In the genomic region with DNA sequence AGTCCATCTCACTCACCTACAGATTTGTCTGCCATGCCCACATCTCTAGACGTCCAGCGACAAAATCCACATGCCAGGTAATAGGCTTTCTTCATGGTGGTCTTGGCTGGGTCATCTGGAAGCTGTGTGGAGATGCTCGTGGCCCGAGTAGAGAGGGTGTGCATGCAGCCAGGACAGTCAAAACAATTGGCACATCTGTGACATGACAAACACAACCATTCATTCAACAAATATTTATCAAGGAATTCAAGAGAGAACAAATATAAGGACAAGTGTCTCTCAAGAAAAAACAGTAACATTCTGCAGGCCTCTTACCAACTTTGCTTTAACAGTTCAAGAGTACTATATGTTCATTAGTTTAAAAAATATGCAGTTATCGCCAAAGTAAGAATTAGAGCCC, we compare ENCODE assay signal across 1 cellular context.
TF ChIP-seq lines count a peak whose summit lies in the region.

No MANE protein-coding gene starts in this region.

TF ChIP-seq in SK-N-SH, 30 proteins besides CTCF, POLR2A, EP300 and RAD21:
- TF ChIP-seq FOXJ3 (CRISPR knock-in tag; IDR thresholded peaks at IDR 0.05) (no peak), POLR2AphosphoS5 (IDR thresholded peaks at IDR 0.05; ENCODE audit: low read depth, low read length) (no peak), MEF2A (IDR thresholded peaks at IDR 0.05; ENCODE audit: borderline replicate concordance, low read depth) (no peak), YY1 (IDR thresholded peaks at IDR 0.05; ENCODE audit: low read depth) (no peak), GATA2 (CRISPR knock-in tag; IDR thresholded peaks at IDR 0.05) (no peak), EZH2phosphoT487 (IDR thresholded peaks at IDR 0.05; ENCODE audit: borderline replicate concordance, low read depth) (no peak), SMC3 (IDR thresholded peaks at IDR 0.05; ENCODE audit: low read depth, low read length) (no peak), TCF12 (IDR thresholded peaks at IDR 0.05) (no peak), JUND (IDR thresholded peaks at IDR 0.05) (no peak), MXI1 (IDR thresholded peaks at IDR 0.05; ENCODE audit: low read depth, low read length) (no peak)
- TF ChIP-seq, protein P1, sequence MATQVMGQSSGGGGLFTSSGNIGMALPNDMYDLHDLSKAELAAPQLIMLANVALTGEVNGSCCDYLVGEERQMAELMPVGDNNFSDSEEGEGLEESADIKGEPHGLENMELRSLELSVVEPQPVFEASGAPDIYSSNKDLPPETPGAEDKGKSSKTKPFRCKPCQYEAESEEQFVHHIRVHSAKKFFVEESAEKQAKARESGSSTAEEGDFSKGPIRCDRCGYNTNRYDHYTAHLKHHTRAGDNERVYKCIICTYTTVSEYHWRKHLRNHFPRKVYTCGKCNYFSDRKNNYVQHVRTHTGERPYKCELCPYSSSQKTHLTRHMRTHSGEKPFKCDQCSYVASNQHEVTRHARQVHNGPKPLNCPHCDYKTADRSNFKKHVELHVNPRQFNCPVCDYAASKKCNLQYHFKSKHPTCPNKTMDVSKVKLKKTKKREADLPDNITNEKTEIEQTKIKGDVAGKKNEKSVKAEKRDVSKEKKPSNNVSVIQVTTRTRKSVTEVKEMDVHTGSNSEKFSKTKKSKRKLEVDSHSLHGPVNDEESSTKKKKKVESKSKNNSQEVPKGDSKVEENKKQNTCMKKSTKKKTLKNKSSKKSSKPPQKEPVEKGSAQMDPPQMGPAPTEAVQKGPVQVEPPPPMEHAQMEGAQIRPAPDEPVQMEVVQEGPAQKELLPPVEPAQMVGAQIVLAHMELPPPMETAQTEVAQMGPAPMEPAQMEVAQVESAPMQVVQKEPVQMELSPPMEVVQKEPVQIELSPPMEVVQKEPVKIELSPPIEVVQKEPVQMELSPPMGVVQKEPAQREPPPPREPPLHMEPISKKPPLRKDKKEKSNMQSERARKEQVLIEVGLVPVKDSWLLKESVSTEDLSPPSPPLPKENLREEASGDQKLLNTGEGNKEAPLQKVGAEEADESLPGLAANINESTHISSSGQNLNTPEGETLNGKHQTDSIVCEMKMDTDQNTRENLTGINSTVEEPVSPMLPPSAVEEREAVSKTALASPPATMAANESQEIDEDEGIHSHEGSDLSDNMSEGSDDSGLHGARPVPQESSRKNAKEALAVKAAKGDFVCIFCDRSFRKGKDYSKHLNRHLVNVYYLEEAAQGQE (IDR thresholded peaks at IDR 0.05; ENCODE audit: low read depth, low read length): no peak
- TF ChIP-seq, protein P2, sequence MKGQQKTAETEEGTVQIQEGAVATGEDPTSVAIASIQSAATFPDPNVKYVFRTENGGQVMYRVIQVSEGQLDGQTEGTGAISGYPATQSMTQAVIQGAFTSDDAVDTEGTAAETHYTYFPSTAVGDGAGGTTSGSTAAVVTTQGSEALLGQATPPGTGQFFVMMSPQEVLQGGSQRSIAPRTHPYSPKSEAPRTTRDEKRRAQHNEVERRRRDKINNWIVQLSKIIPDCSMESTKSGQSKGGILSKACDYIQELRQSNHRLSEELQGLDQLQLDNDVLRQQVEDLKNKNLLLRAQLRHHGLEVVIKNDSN (IDR thresholded peaks at IDR 0.05; ENCODE audit: borderline replicate concordance, low read depth): no peak
- TF ChIP-seq, protein P3, sequence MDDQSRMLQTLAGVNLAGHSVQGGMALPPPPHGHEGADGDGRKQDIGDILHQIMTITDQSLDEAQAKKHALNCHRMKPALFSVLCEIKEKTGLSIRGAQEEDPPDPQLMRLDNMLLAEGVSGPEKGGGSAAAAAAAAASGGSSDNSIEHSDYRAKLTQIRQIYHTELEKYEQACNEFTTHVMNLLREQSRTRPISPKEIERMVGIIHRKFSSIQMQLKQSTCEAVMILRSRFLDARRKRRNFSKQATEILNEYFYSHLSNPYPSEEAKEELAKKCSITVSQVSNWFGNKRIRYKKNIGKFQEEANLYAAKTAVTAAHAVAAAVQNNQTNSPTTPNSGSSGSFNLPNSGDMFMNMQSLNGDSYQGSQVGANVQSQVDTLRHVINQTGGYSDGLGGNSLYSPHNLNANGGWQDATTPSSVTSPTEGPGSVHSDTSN (IDR thresholded peaks at IDR 0.05): no peak
- TF ChIP-seq, protein P4, sequence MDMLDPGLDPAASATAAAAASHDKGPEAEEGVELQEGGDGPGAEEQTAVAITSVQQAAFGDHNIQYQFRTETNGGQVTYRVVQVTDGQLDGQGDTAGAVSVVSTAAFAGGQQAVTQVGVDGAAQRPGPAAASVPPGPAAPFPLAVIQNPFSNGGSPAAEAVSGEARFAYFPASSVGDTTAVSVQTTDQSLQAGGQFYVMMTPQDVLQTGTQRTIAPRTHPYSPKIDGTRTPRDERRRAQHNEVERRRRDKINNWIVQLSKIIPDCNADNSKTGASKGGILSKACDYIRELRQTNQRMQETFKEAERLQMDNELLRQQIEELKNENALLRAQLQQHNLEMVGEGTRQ (IDR thresholded peaks at IDR 0.05; ENCODE audit: borderline replicate concordance, low read depth, low read length): no peak
TF ChIP-seq in SK-N-SH: peak in this region for 0.
